ENCODE assay signal across 19 cellular contexts in genomic region chr22:37240240-37240940, GRCh38. TPM values are rescaled to one million over a fixed set of nuclear protein-coding genes. Genes with fewer than 3 reads are reported as not detected.
DNase-seq lines count a peak whose midpoint lies in the region; ATAC-seq, FAIRE-seq and TF ChIP-seq lines count a peak whose summit lies in the region.
"Had no signal": no experiment of that assay in that cellular context is flagged by ENCODE, and none has a peak within 500 bp of the region (broad histone marks: within the 10 kb centered on the region; RNA-seq: fewer than 3 reads in every experiment).

No MANE protein-coding gene starts in this region.

- H3K27ac ChIP-seq in aorta (ENCODE audit: low read depth in 1 of 2, low read length in 2 of 2): no peak overlapping the region
- H3K27ac ChIP-seq: prostate gland had no signal

- H3K9me3 Mint-ChIP-seq in activated naive CD4-positive, alpha-beta T cell treated with anti-CD3 and anti-CD28 coated beads, Interleukin-2, amount 50 U/mL, for 24 hours: no peaks in the 10 kb centered on the region
- H3K9me3 Mint-ChIP-seq in activated CD4-positive, alpha-beta memory T cell treated with anti-CD3 and anti-CD28 coated beads for 36 hours: no peaks in the 10 kb centered on the region
- H3K9me3 Mint-ChIP-seq: dendritic cell treated with granulocyte-macrophage colony-stimulating factor and Interleukin-4, amounts not matched to agents 40 ng/mL and 50 ng/mL, for 4 days had no signal

- TF ChIP-seq POLR2A in erythroblast (IDR thresholded peaks at IDR 0.05; ENCODE audit: low read length): peak; percentile 6

- H3K4me3 ChIP-seq in aorta (ENCODE audit: low read length in 2 of 2): no peak overlapping the region
- H3K4me3 ChIP-seq: MG63, prostate gland had no signal

- DNase-seq in activated naive CD4-positive, alpha-beta T cell treated with anti-CD3 and anti-CD28 coated beads, Interleukin-2, amount 50 U/mL, for 16 hours: no peak
- DNase-seq in activated CD4-positive, alpha-beta memory T cell treated with anti-CD3 and anti-CD28 coated beads for 36 hours: no peak
- DNase-seq in erythroblast (lab: John Stamatoyannopoulos, UW) (no peak), aorta (peak; percentile 26 to 67), GDM1 (lab: John Stamatoyannopoulos, UW) (no peak), HTR-8/SVneo (ENCODE audit: insufficient read length, low spot score) (no peak)
- no peak for DNase-seq in stimulated activated CD4-positive, alpha-beta T cell treated with anti-CD3 and anti-CD28 coated beads, Interleukin-15, amount 100 ng/mL, for 24 hours
- DNase-seq: activated CD4-positive, alpha-beta T cell treated with anti-CD3 and anti-CD28 coated beads for 1 hour; amniotic stem cell; DMS79; GOT3; mesenchymal stem cell; MG63; NCI-H2081 treated with DMSO at 0.1 percent for 48 hours; NCI-H748 treated with DMSO at 0.1 percent for 48 hours had no signal

- 68 to 72% methylated on average over 11 of the region's 11 CpGs for WGBS in aorta, 2 donors

- FAIRE-seq in HTR-8/SVneo (lab: Jason Lieb, UNC): no peak

- intact Hi-C loops in activated CD4-positive, alpha-beta memory T cell treated with anti-CD3 and anti-CD28 coated beads for 36 hours (cut with micrococcal nuclease): loop anchor here (5.0 to 10.0 kb wide), 2 partner anchors 93 to 886 kb away; partner anchors contain the start of gene IL2RB
- intact Hi-C loops in aorta (cut with DNase I): no loop called here

- H3K27me3 ChIP-seq in aorta (ENCODE audit: control insufficient read depth in 1 of 2, insufficient read depth in 2 of 2, low read length in 1 of 2): no peaks in the 10 kb centered on the region
- H3K27me3 ChIP-seq: MG63 had no signal

- peak overlapping the region; percentile 86 for H3K4me3 Mint-ChIP-seq in activated naive CD4-positive, alpha-beta T cell treated with anti-CD3 and anti-CD28 coated beads, Interleukin-2, amount 50 U/mL, for 24 hours
- H3K4me3 Mint-ChIP-seq in activated CD4-positive, alpha-beta memory T cell treated with anti-CD3 and anti-CD28 coated beads for 36 hours: peak overlapping the region; percentile 99

- H3K36me3 ChIP-seq in aorta (ENCODE audit: control insufficient read depth in 1 of 2, insufficient read depth in 2 of 2, low read length in 1 of 2): no peaks in the 10 kb centered on the region
- H3K36me3 ChIP-seq: MG63, prostate gland had no signal

- no peaks in the 10 kb centered on the region for H3K4me1 ChIP-seq in aorta (ENCODE audit: control insufficient read depth in 1 of 2, insufficient read depth in 2 of 2, low read length in 2 of 2)
- H3K4me1 ChIP-seq: prostate gland had no signal

- CTCF ChIA-PET in activated CD4-positive, alpha-beta memory T cell treated with anti-CD3 and anti-CD28 coated beads for 36 hours (lab: Charles Lee): interaction anchor here (0.6 to 12.0 kb wide), 5 partner anchors 9 to 162 kb away, joined by 3 to 193 read pairs (median 11); no protein-coding TSS in a partner anchor

- H3K27ac Mint-ChIP-seq in activated naive CD4-positive, alpha-beta T cell treated with anti-CD3 and anti-CD28 coated beads, Interleukin-2, amount 50 U/mL, for 24 hours: peak overlapping the region; percentile 84
- H3K27ac Mint-ChIP-seq in activated CD4-positive, alpha-beta memory T cell treated with anti-CD3 and anti-CD28 coated beads for 36 hours: peak overlapping the region; percentile 99

- POLR2A ChIA-PET in activated CD4-positive, alpha-beta memory T cell treated with anti-CD3 and anti-CD28 coated beads for 36 hours (lab: Charles Lee): interaction anchor here (1.1 to 8.3 kb wide), 5 partner anchors 8 to 119 kb away, joined by 3 to 191 read pairs (median 17); no protein-coding TSS in a partner anchor

- H3K9me3 ChIP-seq in aorta (ENCODE audit: control insufficient read depth, low read length): no peaks in the 10 kb centered on the region
- H3K9me3 ChIP-seq: MG63, prostate gland had no signal

- ATAC-seq in aorta (ENCODE audit: low FRiP score): no peak

- H3K36me3 Mint-ChIP-seq in activated naive CD4-positive, alpha-beta T cell treated with anti-CD3 and anti-CD28 coated beads, Interleukin-2, amount 50 U/mL, for 24 hours: peaks cover 26% of the 10 kb centered on the region
- peaks cover 81% of the 10 kb centered on the region for H3K36me3 Mint-ChIP-seq in activated CD4-positive, alpha-beta memory T cell treated with anti-CD3 and anti-CD28 coated beads for 36 hours

- H3K27me3 Mint-ChIP-seq in activated naive CD4-positive, alpha-beta T cell treated with anti-CD3 and anti-CD28 coated beads, Interleukin-2, amount 50 U/mL, for 24 hours: no peaks in the 10 kb centered on the region
- H3K27me3 Mint-ChIP-seq in activated CD4-positive, alpha-beta memory T cell treated with anti-CD3 and anti-CD28 coated beads for 36 hours: no peaks in the 10 kb centered on the region
- H3K27me3 Mint-ChIP-seq: dendritic cell treated with granulocyte-macrophage colony-stimulating factor and Interleukin-4, amounts not matched to agents 40 ng/mL and 50 ng/mL, for 4 days had no signal

- peaks cover 75% of the 10 kb centered on the region for H3K4me1 Mint-ChIP-seq in activated naive CD4-positive, alpha-beta T cell treated with anti-CD3 and anti-CD28 coated beads, Interleukin-2, amount 50 U/mL, for 24 hours
- peaks cover 73% of the 10 kb centered on the region for H3K4me1 Mint-ChIP-seq in activated CD4-positive, alpha-beta memory T cell treated with anti-CD3 and anti-CD28 coated beads for 36 hours (ENCODE audit: low read depth)

RNA-seq across cellular contexts. Expression of gene RAC2, which starts 3.7 kb away (rescaled TPM):
- total RNA-seq in activated CD4-positive, alpha-beta memory T cell treated with anti-CD3 and anti-CD28 coated beads for 36 hours: 100 to 1,000 TPM; 714 to 727 TPM
- total RNA-seq in aorta: 10 to 100 TPM; 16.8 to 19.8 TPM
- polyA plus RNA-seq in aorta: 10 to 100 TPM in 1 of 2 donors, 1 to 10 TPM in 1; 3.6 to 14.5 TPM
- total RNA-seq: SK-MEL-5 had no signal

RNA-seq across cellular contexts. Expression of gene SSTR3, which starts 28.1 kb away (rescaled TPM):
- 1 to 10 TPM; 8.5 to 9.3 TPM for total RNA-seq in activated CD4-positive, alpha-beta memory T cell treated with anti-CD3 and anti-CD28 coated beads for 36 hours
- not detected for total RNA-seq in aorta
- polyA plus RNA-seq in aorta: not detected
- total RNA-seq: SK-MEL-5 had no signal

RNA-seq across cellular contexts. Expression of gene CYTH4, which starts 41.9 kb away (rescaled TPM):
- 10 to 100 TPM; 58.7 to 60.5 TPM for total RNA-seq in activated CD4-positive, alpha-beta memory T cell treated with anti-CD3 and anti-CD28 coated beads for 36 hours
- 10 to 100 TPM; 28.2 to 68.7 TPM for total RNA-seq in aorta
- 10 to 100 TPM in 1 of 2 donors, 1 to 10 TPM in 1; 4.5 to 15.9 TPM for polyA plus RNA-seq in aorta

RNA-seq across cellular contexts. Expression of gene C1QTNF6, which starts 52.3 kb away (rescaled TPM):
- 10 to 100 TPM; 11.1 to 13.0 TPM for total RNA-seq in activated CD4-positive, alpha-beta memory T cell treated with anti-CD3 and anti-CD28 coated beads for 36 hours
- total RNA-seq in aorta: 1 to 10 TPM; 2.4 to 7.0 TPM
- polyA plus RNA-seq in aorta: 10 to 100 TPM in 1 of 2 donors, 1 to 10 TPM in 1; 3.1 to 11.9 TPM

Comparison
In these comparisons a context has a peak if more than half of its experiments do, and no peak if none do; other contexts are left out.
1. DNase-seq: peak in aorta (2 of 2); none in activated naive CD4-positive, alpha-beta T cell treated with anti-CD3 and anti-CD28 coated beads, Interleukin-2, amount 50 U/mL, for 16 hours (single experiment), activated CD4-positive, alpha-beta memory T cell treated with anti-CD3 and anti-CD28 coated beads for 36 hours (single experiment), erythroblast (0 of 2), GDM1 (single experiment), stimulated activated CD4-positive, alpha-beta T cell treated with anti-CD3 and anti-CD28 coated beads, Interleukin-15, amount 100 ng/mL, for 24 hours (single experiment) and HTR-8/SVneo (single experiment).
2. RNA of gene RAC2, which starts 3.7 kb away (total RNA-seq): 714 to 727 TPM in activated CD4-positive, alpha-beta memory T cell treated with anti-CD3 and anti-CD28 coated beads for 36 hours; 16.8 to 19.8 TPM in aorta; every median in the first group is over 10 times any median in the second.
3. RNA of gene SSTR3, which starts 28.1 kb away (total RNA-seq): 8.5 to 9.3 TPM in activated CD4-positive, alpha-beta memory T cell treated with anti-CD3 and anti-CD28 coated beads for 36 hours; not detected in aorta; every median in the first group is over 4 times any median in the second.